In genomic region chrX:53318766-53319353, GRCh38 we compare ENCODE assay signal across 21 cellular contexts. TPM values are rescaled to one million over a fixed set of nuclear protein-coding genes. Genes with fewer than 3 reads are reported as not detected.
DNase-seq lines count a peak whose midpoint lies in the region; ATAC-seq, FAIRE-seq and TF ChIP-seq lines count a peak whose summit lies in the region.
"Had no signal": no experiment of that assay in that cellular context is flagged by ENCODE, and none has a peak within 500 bp of the region (broad histone marks: within the 10 kb centered on the region; RNA-seq: fewer than 3 reads in every experiment).

No MANE protein-coding gene starts in this region.

- no peaks in the 10 kb centered on the region for H3K9me3 Mint-ChIP-seq in astrocyte (ENCODE audit: unreplicated experiment)

- no peak overlapping the region for H3K27ac ChIP-seq in astrocyte (ENCODE audit: low read depth, low read length)
- H3K27ac ChIP-seq in iPS-20b (ENCODE audit: low read length), result no peak overlapping the region
- H3K27ac ChIP-seq: body of pancreas, upper lobe of right lung had no signal

- ATAC-seq in GM18870 (IDR thresholded peaks at IDR 0.05; ENCODE audit: unreplicated experiment), result no peak
- ATAC-seq: body of pancreas, sciatic nerve, upper lobe of right lung had no signal

- FAIRE-seq in astrocyte (lab: Jason Lieb, UNC), result peak; percentile 90
- FAIRE-seq: GM18507, HTR-8/SVneo had no signal

- H3K27me3 Mint-ChIP-seq in astrocyte (ENCODE audit: low read depth, unreplicated experiment), result peaks cover 42% of the 10 kb centered on the region

- no peak for TF ChIP-seq CTCF in astrocyte (IDR thresholded peaks at IDR 0.05; ENCODE audit: insufficient read depth, low read depth, low read length)

- H2AFZ ChIP-seq in astrocyte (ENCODE audit: low read depth, low read length), result no peak overlapping the region

- H3K27ac Mint-ChIP-seq in astrocyte (ENCODE audit: unreplicated experiment), result no peak overlapping the region

- H3K4me1 Mint-ChIP-seq in astrocyte (ENCODE audit: low read depth, unreplicated experiment), result peaks cover 2% of the 10 kb centered on the region

- H3K4me3 ChIP-seq in astrocyte (ENCODE audit: insufficient read depth, low read depth, low read length) (no peak overlapping the region), iPS-20b (ENCODE audit: low read length) (peak overlapping the region; percentile 63; the same call in 1 of the 2 replicates), skeletal muscle satellite cell (ENCODE audit: low read length) (peak overlapping the region; percentile 67)
- H3K4me3 ChIP-seq: body of pancreas had no signal

- H3K4me1 ChIP-seq in astrocyte (ENCODE audit: insufficient read depth, low read length), result peaks cover 3% of the 10 kb centered on the region
- H3K4me1 ChIP-seq in iPS-20b (ENCODE audit: insufficient read depth, low read length), result peaks cover 3% of the 10 kb centered on the region; the same call in 1 of the 2 replicates
- H3K4me1 ChIP-seq in skeletal muscle satellite cell (ENCODE audit: control insufficient read depth, insufficient read depth, low read length), result peaks cover 6% of the 10 kb centered on the region
- H3K4me1 ChIP-seq: upper lobe of right lung had no signal

- H3K9me3 ChIP-seq in astrocyte (ENCODE audit: insufficient read depth, low read depth, low read length) (no peaks in the 10 kb centered on the region), iPS-20b (ENCODE audit: insufficient read depth, low read depth, low read length) (no peaks in the 10 kb centered on the region), skeletal muscle satellite cell (replicated peaks; ENCODE audit: low read length) (no peaks in the 10 kb centered on the region)
- H3K9me3 ChIP-seq: body of pancreas, upper lobe of right lung had no signal

- H3K9ac ChIP-seq in astrocyte (ENCODE audit: low read length), result no peak overlapping the region
- peak overlapping the region; percentile 45; the same call in 1 of the 2 replicates for H3K9ac ChIP-seq in iPS-20b (ENCODE audit: low read depth, low read length)
- H3K9ac ChIP-seq in skeletal muscle satellite cell (ENCODE audit: low read depth, low read length), result no peak overlapping the region

- peak; percentile 18 for DNase-seq in NCI-H82 (lab: John Stamatoyannopoulos, UW)
- no peak for DNase-seq in NCI-H82 treated with DMSO at 0.1 percent for 48 hours (lab: John Stamatoyannopoulos, UW; ENCODE audit: unreplicated experiment)
- no peak for DNase-seq in astrocyte (ENCODE audit: low read depth)
- no peak for DNase-seq in cerebellar cortex (ENCODE audit: low spot score)
- no peak for DNase-seq in foreskin melanocyte
- DNase-seq: ACHN; activated CD4-positive, alpha-beta T cell treated with anti-CD3 and anti-CD28 coated beads, Interleukin-2, amount 50 U/mL, for 4 hours; body of pancreas; Calu3; kidney glomerular epithelial cell; MM.1S; Right ventricle myocardium superior; stimulated activated CD4-positive, alpha-beta T cell treated with anti-CD3 and anti-CD28 coated beads, Interleukin-4, amount 100 ng/mL, for 24 hours; T1000; upper lobe of right lung had no signal

- H3K4me3 Mint-ChIP-seq in astrocyte (ENCODE audit: unreplicated experiment), result peak overlapping the region; percentile 60

- H3K36me3 ChIP-seq in astrocyte (ENCODE audit: insufficient read depth, low read length) (no peaks in the 10 kb centered on the region), iPS-20b (ENCODE audit: insufficient read depth, low read depth, low read length) (no peaks in the 10 kb centered on the region), skeletal muscle satellite cell (ENCODE audit: insufficient read depth, low read length) (no peaks in the 10 kb centered on the region)
- H3K36me3 ChIP-seq: upper lobe of right lung had no signal

- H3K36me3 Mint-ChIP-seq in astrocyte (ENCODE audit: low read depth, unreplicated experiment), result no peaks in the 10 kb centered on the region

- peaks cover 4% of the 10 kb centered on the region for H4K20me1 ChIP-seq in astrocyte (ENCODE audit: insufficient read depth, low read length)

- H3K79me2 ChIP-seq in astrocyte (ENCODE audit: insufficient read depth, low read length), result no peaks in the 10 kb centered on the region

- H3K4me2 ChIP-seq in astrocyte (ENCODE audit: low read length) (no peak overlapping the region), skeletal muscle satellite cell (ENCODE audit: low read length) (peak overlapping the region; percentile 77)

- peaks cover 25% of the 10 kb centered on the region for H3K27me3 ChIP-seq in astrocyte (ENCODE audit: insufficient read depth, low read length)
- peaks cover 57% of the 10 kb centered on the region for H3K27me3 ChIP-seq in iPS-20b (ENCODE audit: insufficient read depth, low read length)
- H3K27me3 ChIP-seq in skeletal muscle satellite cell (ENCODE audit: control insufficient read depth, insufficient read depth, low read length), result peaks cover 68% of the 10 kb centered on the region
- H3K27me3 ChIP-seq: body of pancreas, upper lobe of right lung had no signal

RNA-seq across cellular contexts. Expression of gene IQSEC2, which starts 37.5 kb away (rescaled TPM):
- total RNA-seq in astrocyte, result 8.2 and 9.2 TPM in 2 replicates
- 10.0 and 10.1 TPM in 2 replicates for total RNA-seq in skeletal muscle satellite cell (2012; rRNA removed)
